13 cellular contexts compared by ENCODE assay signal in the genomic region with DNA sequence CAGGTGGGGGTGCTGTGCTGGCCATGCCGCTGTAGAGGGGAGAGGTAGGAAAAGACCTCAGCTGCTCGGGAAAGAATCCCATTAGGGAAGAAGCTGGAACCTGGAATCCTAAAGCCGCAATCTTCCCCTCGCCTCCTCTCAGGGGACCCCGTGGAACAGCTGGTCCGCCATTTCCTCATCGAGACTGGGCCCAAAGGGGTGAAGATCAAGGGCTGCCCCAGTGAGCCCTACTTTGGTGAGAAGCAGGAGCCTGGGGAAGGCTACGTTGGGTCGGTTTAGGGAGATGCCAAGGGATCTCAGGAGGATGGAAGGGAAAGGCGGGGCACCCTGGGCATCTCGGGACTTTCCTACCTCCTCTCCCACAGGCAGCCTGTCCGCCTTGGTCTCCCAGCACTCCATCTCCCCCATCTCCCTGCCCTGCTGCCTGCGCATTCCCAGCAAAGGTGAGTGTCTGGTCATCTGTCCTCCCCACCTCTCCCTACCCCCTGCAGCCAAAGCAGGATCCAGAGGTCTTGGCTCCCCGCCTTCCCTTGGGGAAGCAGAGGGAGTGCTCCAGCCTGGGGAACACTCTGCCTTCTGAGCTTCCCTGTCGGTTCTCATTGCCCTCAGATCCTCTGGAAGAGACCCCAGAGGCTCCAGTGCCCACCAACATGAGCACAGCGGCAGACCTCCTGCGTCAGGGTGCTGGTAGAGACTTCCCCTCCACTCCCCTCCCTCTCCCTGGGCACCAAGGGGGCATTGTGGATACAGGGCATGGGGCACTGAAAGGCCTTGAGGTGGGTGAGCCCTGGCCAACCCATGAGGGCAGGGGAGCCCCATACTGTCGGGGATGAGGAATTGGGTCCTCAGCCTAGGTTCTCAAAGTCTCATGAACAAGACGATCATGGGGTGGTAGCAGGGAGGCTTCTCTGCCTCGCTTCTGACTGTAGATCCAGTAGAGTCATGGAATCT. TPM values are rescaled to one million over a fixed set of nuclear protein-coding genes. Genes with fewer than 3 reads are reported as not detected.
DNase-seq lines count a peak whose midpoint lies in the region; ATAC-seq and TF ChIP-seq lines count a peak whose summit lies in the region.
"Had no signal": no experiment of that assay in that cellular context is flagged by ENCODE, and none has a peak within 500 bp of the region (broad histone marks: within the 10 kb centered on the region; RNA-seq: fewer than 3 reads in every experiment).

No MANE protein-coding gene starts in this region.

- CTCF ChIA-PET in Calu3 (lab: Charles Lee): interaction anchor here (0.6 to 1.6 kb wide), 7 partner anchors 13 to 1170 kb away, joined by 3 to 7 read pairs (median 4); no protein-coding TSS in a partner anchor

- H3K36me3 Mint-ChIP-seq in Calu3 (ENCODE audit: insufficient read depth, unreplicated experiment) (peaks cover 23% of the 10 kb centered on the region), T-helper 17 cell (ENCODE audit: low read depth) (peaks cover 4% of the 10 kb centered on the region)

- no peak for DNase-seq in Calu3
- no peak for DNase-seq in T-helper 17 cell
- DNase-seq in right cardiac atrium: peak; percentile 23 to 65 (median 59)
- peak; percentile 63 for DNase-seq in sciatic nerve (ENCODE audit: low spot score)
- no peak for DNase-seq in ureter (ENCODE audit: low spot score)
- DNase-seq in iPS-NIHi11 (ENCODE audit: low spot score): no peak
- no peak for DNase-seq in DMS79 (lab: John Stamatoyannopoulos, UW)
- DNase-seq in LoVo (ENCODE audit: low spot score): no peak
- DNase-seq: activated T-cell treated with anti-CD3 and anti-CD28 coated beads for 4 hours; CD4-positive, alpha-beta T cell had no signal

- H3K27ac Mint-ChIP-seq in Calu3 (ENCODE audit: unreplicated experiment) (peak overlapping the region; percentile 61), T-helper 17 cell (no peak overlapping the region)
- H3K27ac Mint-ChIP-seq: CD4-positive, alpha-beta T cell had no signal

- no peaks in the 10 kb centered on the region for H3K9me3 ChIP-seq in T-helper 17 cell (ENCODE audit: control insufficient read depth, low read length, poor library complexity, severe bottlenecking)
- no peaks in the 10 kb centered on the region for H3K9me3 ChIP-seq in right cardiac atrium (ENCODE audit: control insufficient read depth, low read length)

- H3K4me1 ChIP-seq in right cardiac atrium (ENCODE audit: control insufficient read depth, insufficient read depth, low read length): peaks cover 6% of the 10 kb centered on the region

- H3K4me3 Mint-ChIP-seq in Calu3 (ENCODE audit: low read depth, unreplicated experiment) (no peak overlapping the region), T-helper 17 cell (peak overlapping the region; percentile 36)
- H3K4me3 Mint-ChIP-seq: CD4-positive, alpha-beta T cell had no signal

- BruUV-seq in Calu3 (replicated peaks; lab: Mats Ljungman, UMichigan): no TSS peak

- no peaks in the 10 kb centered on the region for H3K9me3 Mint-ChIP-seq in Calu3 (ENCODE audit: low read depth, unreplicated experiment)
- H3K9me3 Mint-ChIP-seq: CD4-positive, alpha-beta T cell had no signal

- 70% methylated on average over 20 of the region's 20 CpGs for WGBS in right cardiac atrium

- no peaks in the 10 kb centered on the region for H3K27me3 ChIP-seq in right cardiac atrium (ENCODE audit: control insufficient read depth, insufficient read depth)

- peak overlapping the region; percentile 22 for H3K27ac ChIP-seq in right cardiac atrium (ENCODE audit: low read length)

- peaks cover 24% of the 10 kb centered on the region for H3K4me1 Mint-ChIP-seq in Calu3 (ENCODE audit: low read depth, unreplicated experiment)
- H3K4me1 Mint-ChIP-seq in T-helper 17 cell: peaks cover 11% of the 10 kb centered on the region

- H3K27me3 Mint-ChIP-seq in Calu3 (ENCODE audit: unreplicated experiment): peaks cover 13% of the 10 kb centered on the region
- no peaks in the 10 kb centered on the region for H3K27me3 Mint-ChIP-seq in T-helper 17 cell
- H3K27me3 Mint-ChIP-seq: CD4-positive, alpha-beta T cell had no signal

- no peak overlapping the region for H3K4me3 ChIP-seq in right cardiac atrium (ENCODE audit: low read length)

- intact Hi-C loops in Calu3 (cut with micrococcal nuclease; ENCODE audit: unreplicated experiment) (no loop called here), right cardiac atrium (cut with DNase I) (loop anchor here in 2 of 4 donors (10.0 kb wide), 1 partner anchor 133 kb away; no protein-coding TSS in a partner anchor), sciatic nerve (cut with DNase I) (loop anchor here (10.0 kb wide), 1 partner anchor 133 kb away; no protein-coding TSS in a partner anchor)

- TF ChIP-seq CTCF in Calu3 (IDR thresholded peaks at IDR 0.05; ENCODE audit: unreplicated experiment): no peak

- ATAC-seq in T-helper 17 cell (no peak), right cardiac atrium (no peak), sciatic nerve (no peak)

RNA-seq across cellular contexts. Expression of gene TNS2, which starts 12.4 kb away (rescaled TPM):
- 1.3 and 4.7 TPM in 2 replicates for total RNA-seq in Calu3 (2022)
- 1 to 10 TPM; 1.4 to 3.1 TPM for total RNA-seq in T-helper 17 cell
- total RNA-seq in right cardiac atrium: 100 to 1,000 TPM; 104 to 145 (median 116) TPM
- 155 TPM for polyA plus RNA-seq in right cardiac atrium
- total RNA-seq in sciatic nerve: 265 TPM
- total RNA-seq in ureter: 198 TPM

RNA-seq across cellular contexts. Expression of gene SPRYD3, which starts 16.9 kb away (rescaled TPM):
- total RNA-seq in Calu3 (2022): 12.9 and 14.6 TPM in 2 replicates
- 10 to 100 TPM; 23.1 to 29.6 TPM for total RNA-seq in T-helper 17 cell
- 10 to 100 TPM; 40.8 to 59.6 (median 47.1) TPM for total RNA-seq in right cardiac atrium
- 29.4 TPM for polyA plus RNA-seq in right cardiac atrium
- 61.0 TPM for total RNA-seq in sciatic nerve
- total RNA-seq in ureter: 66.6 TPM

RNA-seq across cellular contexts. Expression of gene IGFBP6, which starts 35.2 kb away (rescaled TPM):
- total RNA-seq in Calu3 (2022) (25.4 and 67.0 TPM in 2 replicates), T-helper 17 cell (under 1 TPM in 1 of 2 donors, not detected in 1; 0.45 TPM), right cardiac atrium (100 to 1,000 TPM in 3 of 4 donors, 10 to 100 TPM in 1; 49.7 to 178 (median 146) TPM), sciatic nerve (1,832 TPM), ureter (133 TPM)
- polyA plus RNA-seq in right cardiac atrium: 130 TPM

RNA-seq across cellular contexts. Expression of gene SOAT2, which starts 41.0 kb away (rescaled TPM):
- total RNA-seq in Calu3 (2022): not detected in 2 replicates
- total RNA-seq in T-helper 17 cell: 1 to 10 TPM in 1 of 2 donors, under 1 TPM in 1; 0.83 to 2.5 TPM
- under 1 TPM in 2 of 4 donors, not detected in 2; 0.17 to 0.18 TPM for total RNA-seq in right cardiac atrium
- polyA plus RNA-seq in right cardiac atrium: 0.07 TPM
- 1.2 TPM for total RNA-seq in sciatic nerve
- 0.18 TPM for total RNA-seq in ureter
- total RNA-seq: bronchial epithelial cell, RPMI7951, urinary bladder had no signal

RNA-seq across cellular contexts. Expression of gene EIF4B, which starts 56.0 kb away (rescaled TPM):
- total RNA-seq in Calu3 (2022) (242 and 272 TPM in 2 replicates), T-helper 17 cell (100 to 1,000 TPM; 635 to 667 TPM), right cardiac atrium (100 to 1,000 TPM; 391 to 552 (median 433) TPM), sciatic nerve (522 TPM), ureter (474 TPM)
- polyA plus RNA-seq in right cardiac atrium: 65.5 TPM

Comparison
In these comparisons a context has a peak if more than half of its experiments do, and no peak if none do; other contexts are left out.
1. DNase-seq: peak in right cardiac atrium (3 of 3) and sciatic nerve (single experiment); none in Calu3 (single experiment), T-helper 17 cell (0 of 3), ureter (single experiment), iPS-NIHi11 (single experiment), DMS79 (single experiment) and LoVo (single experiment).
2. RNA of gene TNS2, which starts 12.4 kb away (total RNA-seq): 265 TPM in sciatic nerve (single experiment), 198 TPM in ureter (single experiment) and 104 to 145 TPM in right cardiac atrium; 1.4 to 3.1 TPM in T-helper 17 cell and 1.3 to 4.7 TPM in Calu3; every median in the first group is over 10 times any median in the second.
3. RNA of gene IGFBP6, which starts 35.2 kb away (total RNA-seq): 1,832 TPM in sciatic nerve (single experiment), 49.7 to 178 TPM in right cardiac atrium, 133 TPM in ureter (single experiment) and 25.4 to 67.0 TPM in Calu3; 0.45 TPM in T-helper 17 cell; every median in the first group is over 10 times any median in the second.